ENCODE assay signal across 10 cellular contexts in genomic region chr11:19474954-19475811, GRCh38.
DNase-seq lines count a peak whose midpoint lies in the region; ATAC-seq, FAIRE-seq and TF ChIP-seq lines count a peak whose summit lies in the region.
"Had no signal": no experiment of that assay in that cellular context is flagged by ENCODE, and none has a peak within 500 bp of the region (broad histone marks: within the 10 kb centered on the region; RNA-seq: fewer than 3 reads in every experiment).

No MANE protein-coding gene starts in this region.

- no peaks in the 10 kb centered on the region for H4K20me1 ChIP-seq in HepG2 (ENCODE audit: insufficient read depth, low read length)

- TF ChIP-seq CTCF in liver (IDR thresholded peaks at IDR 0.05; ENCODE audit: low read depth, low read length, missing input control), result no peak
- no peak for TF ChIP-seq CTCF in HepG2 (CRISPR knock-in tag; IDR thresholded peaks at IDR 0.05)
- no peak for TF ChIP-seq CTCF in thyroid gland (IDR thresholded peaks at IDR 0.05)
- TF ChIP-seq CTCF in heart right ventricle (IDR thresholded peaks at IDR 0.05), result no peak

- H3K4me3 ChIP-seq in liver (ENCODE audit: low read depth in 1 of 3, low read length in 3 of 3) (no peak overlapping the region), HepG2 (replicated peaks in 1 of 3; ENCODE audit: insufficient read depth in 1 of 3, low read depth in 2 of 3, low read length in 3 of 3) (no peak overlapping the region), thyroid gland (replicated peaks in 1 of 3) (no peak overlapping the region), heart right ventricle (no peak overlapping the region)

- CTCF ChIA-PET in HepG2 (lab: Yijun Ruan, JAX; ENCODE audit: low intra/inter-chr PET ratio, low total read pairs), result no interaction called here

- H3K27me3 ChIP-seq in liver (ENCODE audit: control insufficient read depth in 4 of 4, insufficient read depth in 4 of 4, low read length in 3 of 4), result no peaks in the 10 kb centered on the region
- peaks cover 1 to 17% of the 10 kb centered on the region in 2 experiments; a peak in 3 of 5 replicates for H3K27me3 ChIP-seq in HepG2 (ENCODE audit: control insufficient read depth in 1 of 2, insufficient read depth in 2 of 2, low read length in 2 of 2)
- H3K27me3 ChIP-seq in thyroid gland, result no peaks in the 10 kb centered on the region
- H3K27me3 ChIP-seq in heart right ventricle, result peaks cover 0 to 13% (median 0%) of the 10 kb centered on the region in 7 donors

- no peak for FAIRE-seq in HepG2 (lab: Jason Lieb, UNC)

- BruUV-seq in HepG2 (replicated peaks; lab: Mats Ljungman, UMichigan), result no TSS peak

- H3K9ac ChIP-seq in liver (ENCODE audit: low read depth in 1 of 2, low read length in 2 of 2) (peak overlapping the region in 1 of 2 donors; percentile 4), HepG2 (ENCODE audit: insufficient read depth, low read depth, low read length) (no peak overlapping the region)

- TF ChIP-seq EP300 in HepG2 (IDR thresholded peaks at IDR 0.05; ENCODE audit: low read depth in 2 of 2, low read length in 2 of 2) (no peak), HepG2 (CRISPR knock-in tag; IDR thresholded peaks at IDR 0.05; ENCODE audit: borderline replicate concordance) (no peak)

- TF ChIP-seq RAD21 in liver (IDR thresholded peaks at IDR 0.05), result peak; percentile 50 to 67
- no peak for TF ChIP-seq RAD21 in HepG2 (CRISPR knock-in tag; IDR thresholded peaks at IDR 0.05)

- in situ Hi-C loops in HepG2 (cut with HindIII; ENCODE audit: extremely low pct_ligation_motif_present, low pct_unique_long_range_greater_than_20kb), result no loop called here

- H3K36me3 ChIP-seq in liver (ENCODE audit: control insufficient read depth in 4 of 4, insufficient read depth in 3 of 4, low read depth in 1 of 4, low read length in 3 of 4) (no peaks in the 10 kb centered on the region), HepG2 (replicated peaks in 1 of 2; ENCODE audit: control insufficient read depth in 1 of 2, insufficient read depth in 2 of 2, low read length in 2 of 2) (no peaks in the 10 kb centered on the region), thyroid gland (no peaks in the 10 kb centered on the region), heart right ventricle (no peaks in the 10 kb centered on the region)

- H3K4me1 ChIP-seq in liver (ENCODE audit: control insufficient read depth in 4 of 4, insufficient read depth in 4 of 4, low read length in 3 of 4), result peaks cover 0 to 10% (median 2%) of the 10 kb centered on the region in 4 donors
- no peaks in the 10 kb centered on the region for H3K4me1 ChIP-seq in HepG2 (ENCODE audit: insufficient read depth, low read length)
- peaks cover 17 to 24% of the 10 kb centered on the region in 2 donors for H3K4me1 ChIP-seq in thyroid gland
- peaks cover 0 to 5% (median 0%) of the 10 kb centered on the region in 9 donors for H3K4me1 ChIP-seq in heart right ventricle

- H3K4me2 ChIP-seq in HepG2 (ENCODE audit: low read depth, low read length), result no peak overlapping the region

- peak overlapping the region; percentile 14 to 49 for H3K27ac ChIP-seq in liver (ENCODE audit: low read depth in 1 of 2, low read length in 2 of 2)
- no peak overlapping the region for H3K27ac ChIP-seq in HepG2 (ENCODE audit: extremely low read length, insufficient read depth, low read length)
- peak overlapping the region; percentile 90 for H3K27ac ChIP-seq in angular gyrus (ENCODE audit: low read depth, low read length)
- peak overlapping the region; percentile 55 to 74 (median 63) for H3K27ac ChIP-seq in thyroid gland
- no peak overlapping the region for H3K27ac ChIP-seq in heart right ventricle

- intact Hi-C loops in HepG2 (cut with micrococcal nuclease; ENCODE audit: unreplicated experiment), result no loop called here
- intact Hi-C loops in thyroid gland (cut with DNase I), result no loop called here
- intact Hi-C loops in heart right ventricle (cut with DNase I), result no loop called here

- no peaks in the 10 kb centered on the region for H3K79me2 ChIP-seq in HepG2 (ENCODE audit: insufficient read depth, low read length)

- DNase-seq in HepG2 (ENCODE audit: low spot score) (no peak), thyroid gland (peak; percentile 57 to 65), islet precursor cell (no peak), heart right ventricle (no peak)
- no peak for DNase-seq in stimulated activated CD4-positive, alpha-beta T cell treated with anti-CD3 and anti-CD28 coated beads, Interleukin-12 subunit alpha, Interleukin-12 subunit beta, amount 100 ng/mL, for 4 hours
- DNase-seq: SIG-M5; stimulated activated CD4-positive, alpha-beta T cell treated with anti-CD3 and anti-CD28 coated beads, Interleukin-1b, Interleukin-23, amount 100 ng/mL, for 48 hours had no signal

- H2AFZ ChIP-seq in HepG2 (ENCODE audit: low read length), result no peak overlapping the region

- no peaks in the 10 kb centered on the region for H3K9me3 ChIP-seq in liver (ENCODE audit: control insufficient read depth in 4 of 4, low read length in 3 of 4)
- H3K9me3 ChIP-seq in HepG2 (ENCODE audit: low read length), result no peaks in the 10 kb centered on the region
- H3K9me3 ChIP-seq in thyroid gland, result no peaks in the 10 kb centered on the region
- H3K9me3 ChIP-seq in heart right ventricle, result no peaks in the 10 kb centered on the region

- no peak for ATAC-seq in HepG2
- ATAC-seq in HG03064 (IDR thresholded peaks at IDR 0.05; ENCODE audit: low read depth, unreplicated experiment), result peak; percentile 66
- ATAC-seq in heart right ventricle, result no peak

- POLR2A ChIA-PET in HepG2 (lab: Yijun Ruan, JAX), result no interaction called here

- no peak for TF ChIP-seq POLR2A in HepG2 (IDR thresholded peaks at IDR 0.05; ENCODE audit: insufficient read depth in 1 of 2, low read depth in 2 of 2, low read length in 2 of 2)
- TF ChIP-seq POLR2A in thyroid gland (IDR thresholded peaks at IDR 0.05), result no peak

- 73% methylated on average over 9 of the region's 9 CpGs for WGBS in liver
- 12% methylated on average over 9 of the region's 9 CpGs for WGBS in HepG2 (ENCODE audit: low lambda C conversion rate)
- WGBS in thyroid gland, 2 donors, result 66 to 67% methylated on average over 9 of the region's 9 CpGs
- WGBS in heart right ventricle, 2 donors, result 77 to 79% methylated on average over 9 of the region's 9 CpGs

TF ChIP-seq in liver, 16 proteins besides CTCF, POLR2A, EP300 and RAD21 (continues in another document):
- TF ChIP-seq REST (IDR thresholded peaks at IDR 0.05) (no peak), SP1 (IDR thresholded peaks at IDR 0.05) (peak; percentile 21), HNF4A (conservative IDR thresholded peaks at IDR 0.05) (peak; percentile 20 to 28), HNF4G (IDR thresholded peaks at IDR 0.05) (no peak), RXRA (IDR thresholded peaks at IDR 0.05) (peak; percentile 7 to 51)

TF ChIP-seq in HepG2, 621 proteins besides CTCF, POLR2A, EP300 and RAD21:
- no peak for TF ChIP-seq FLYWCH1 (CRISPR knock-in tag; IDR thresholded peaks at IDR 0.05)
- no peak for TF ChIP-seq SRSF1 (optimal IDR thresholded peaks at IDR 0.05; ENCODE audit: low read depth, low read length)
- TF ChIP-seq ZNF672 (CRISPR knock-in tag; IDR thresholded peaks at IDR 0.05), result no peak
- TF ChIP-seq BRD4 (CRISPR knock-in tag; IDR thresholded peaks at IDR 0.05), result no peak
- TF ChIP-seq TFE3 (CRISPR knock-in tag; IDR thresholded peaks at IDR 0.05), result no peak
- no peak for TF ChIP-seq ARHGAP35 (CRISPR knock-in tag; IDR thresholded peaks at IDR 0.05; ENCODE audit: borderline replicate concordance)

Comparison
In these comparisons a context has a peak if more than half of its experiments do, and no peak if none do; other contexts are left out.
1. H3K27ac ChIP-seq: peak in liver (2 of 2), angular gyrus (single experiment) and thyroid gland (3 of 3); none in HepG2 (single experiment) and heart right ventricle (0 of 10).
2. DNase-seq: peak in thyroid gland (2 of 2); none in HepG2 (single experiment), stimulated activated CD4-positive, alpha-beta T cell treated with anti-CD3 and anti-CD28 coated beads, Interleukin-12 subunit alpha, Interleukin-12 subunit beta, amount 100 ng/mL, for 4 hours (single experiment), islet precursor cell (single experiment) and heart right ventricle (0 of 2).